In genomic region chr1:203990118-203990517, GRCh38 we compare ENCODE assay signal across 10 cellular contexts.
"Had no signal": no experiment of that assay in that cellular context is flagged by ENCODE, and none has a peak within 500 bp of the region (broad histone marks: within the 10 kb centered on the region; RNA-seq: fewer than 3 reads in every experiment).

No MANE protein-coding gene starts in this region.

- H3K4me3 ChIP-seq: heart right ventricle, right atrium auricular region, skin epidermis, thyroid gland had no signal

- H3K27me3 ChIP-seq: heart right ventricle, right atrium auricular region, thyroid gland had no signal

- H3K27ac ChIP-seq: heart right ventricle, right atrium auricular region, skin epidermis, thyroid gland, WERI-Rb-1 had no signal

- H3K36me3 ChIP-seq: heart right ventricle, right atrium auricular region, thyroid gland, WERI-Rb-1 had no signal

- ATAC-seq: heart right ventricle had no signal

- H3K9me3 ChIP-seq: heart right ventricle, right atrium auricular region, thyroid gland had no signal

- DNase-seq: activated CD4-positive, alpha-beta T cell treated with anti-CD3 and anti-CD28 coated beads for 48 hours; activated CD8-positive, alpha-beta memory T cell treated with anti-CD3 and anti-CD28 coated beads for 24 hours; activated naive CD4-positive, alpha-beta T cell treated with Interleukin-2 at 50 U/mL for 16 hours; heart right ventricle; mesendoderm; posterior cingulate gyrus; thyroid gland; WERI-Rb-1 had no signal
